16 cellular contexts compared by ENCODE assay signal in genomic region chr11:133903875-133904817, GRCh38. TPM values are rescaled to one million over a fixed set of nuclear protein-coding genes. Genes with fewer than 3 reads are reported as not detected.
"Had no signal": no experiment of that assay in that cellular context is flagged by ENCODE, and none has a peak within 500 bp of the region (broad histone marks: within the 10 kb centered on the region; RNA-seq: fewer than 3 reads in every experiment).

No MANE protein-coding gene starts in this region.

- H3K4me1 ChIP-seq: tibial artery had no signal

- H3K27ac Mint-ChIP-seq: activated naive CD4-positive, alpha-beta T cell treated with anti-CD3 and anti-CD28 coated beads for 36 hours; nephron progenitor cell had no signal

- H3K27me3 ChIP-seq: dorsolateral prefrontal cortex, tibial artery had no signal

- H3K4me3 Mint-ChIP-seq: activated naive CD4-positive, alpha-beta T cell treated with anti-CD3 and anti-CD28 coated beads for 36 hours; brain; nephron progenitor cell had no signal

- DNase-seq: activated naive CD4-positive, alpha-beta T cell treated with anti-CD3 and anti-CD28 coated beads for 36 hours; activated T-cell treated with anti-CD3 and anti-CD28 coated beads for 4 hours; amniotic stem cell; cerebellar nuclear complex; left colon; mammary epithelial cell; nephron progenitor cell; SIG-M5; stimulated activated CD4-positive, alpha-beta T cell treated with anti-CD3 and anti-CD28 coated beads, Interleukin-4, amount 100 ng/mL, for 4 hours had no signal

- ATAC-seq: left colon had no signal

- H3K9me3 ChIP-seq: tibial artery had no signal

- H3K4me1 Mint-ChIP-seq: brain had no signal

- H3K9me3 Mint-ChIP-seq: activated naive CD4-positive, alpha-beta T cell treated with anti-CD3 and anti-CD28 coated beads for 36 hours; brain; nephron progenitor cell had no signal

- H3K4me3 ChIP-seq: dorsolateral prefrontal cortex, tibial artery had no signal

- H3K27ac ChIP-seq: tibial artery had no signal

- H3K27me3 Mint-ChIP-seq: brain had no signal

RNA-seq across cellular contexts. Expression of gene IGSF9B, which starts 52.6 kb away (rescaled TPM):
- total RNA-seq: glomerular endothelial cell had no signal

RNA-seq across cellular contexts. Expression of gene SPATA19, which starts 58.8 kb away (rescaled TPM):
- total RNA-seq: activated naive CD4-positive, alpha-beta T cell treated with anti-CD3 and anti-CD28 coated beads for 36 hours; glomerular endothelial cell; left colon; mammary epithelial cell; mucosa of gallbladder; osteocyte; skeletal muscle tissue had no signal
